In the genomic region with DNA sequence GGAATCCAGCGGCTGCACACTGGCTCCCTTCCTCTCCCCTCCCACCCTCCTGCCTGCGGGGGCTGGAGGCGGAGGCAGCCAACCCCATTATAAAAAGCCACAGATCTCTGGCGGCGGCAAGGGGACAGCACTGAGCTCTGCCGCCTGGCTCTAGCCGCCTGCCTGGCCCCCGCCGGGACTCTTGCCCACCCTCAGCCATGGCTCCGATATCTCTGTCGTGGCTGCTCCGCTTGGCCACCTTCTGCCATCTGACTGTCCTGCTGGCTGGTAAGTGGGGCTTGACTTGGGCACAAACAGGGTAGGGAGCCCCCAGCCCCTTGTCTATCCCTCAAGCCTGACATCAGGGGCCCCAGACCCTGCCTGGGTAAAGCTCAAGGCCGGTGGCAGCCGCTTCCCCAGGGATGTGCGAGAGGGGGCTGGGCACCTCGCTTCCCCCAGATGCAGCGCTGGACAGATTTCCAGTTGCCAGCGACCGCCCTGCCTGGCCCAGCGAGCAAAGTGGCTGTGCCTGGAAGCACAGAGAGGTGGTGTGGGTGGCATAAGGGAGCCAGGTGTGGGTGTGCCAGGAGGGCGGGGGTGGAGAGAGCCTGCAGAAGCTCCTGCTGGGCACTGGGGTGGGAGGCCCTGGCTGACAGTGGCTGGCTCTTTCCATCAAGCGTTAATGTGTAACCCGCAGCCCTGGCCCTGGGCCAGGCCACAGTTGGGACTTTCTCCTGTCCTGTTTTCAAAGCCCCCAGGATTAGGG, we compare ENCODE assay signal across 8 cellular contexts. TPM values are rescaled to one million over a fixed set of nuclear protein-coding genes. Genes with fewer than 3 reads are reported as not detected.
DNase-seq lines count a peak whose midpoint lies in the region; ATAC-seq and TF ChIP-seq lines count a peak whose summit lies in the region.

A gene (plus strand): TSS at position 119 of the 745 bp plus-strand sequence. CDS start 79 bp downstream, at position 198.

- intact Hi-C loops in head of caudate nucleus (cut with DNase I) = loop anchor here (5.0 kb wide), 1 partner anchor 70 kb away; no protein-coding TSS in a partner anchor

- ATAC-seq in GM18517 (IDR thresholded peaks at IDR 0.05; ENCODE audit: unreplicated experiment) = no peak
- no peak for ATAC-seq in GM19463 (IDR thresholded peaks at IDR 0.05; ENCODE audit: unreplicated experiment)
- ATAC-seq in GM18870 (IDR thresholded peaks at IDR 0.05; ENCODE audit: unreplicated experiment) = no peak

- no peaks in the 10 kb centered on the region for H3K36me3 ChIP-seq in osteoblast (ENCODE audit: insufficient read depth, low read length)

- in situ Hi-C loops in SK-MEL-5 (cut with HindIII; ENCODE audit: low pct_unique_long_range_greater_than_20kb, low sequenced_read_pairs) = no loop called here

- H3K27ac ChIP-seq in osteoblast (ENCODE audit: low read depth, low read length) = no peak within 1 kb of the TSS

- H3K4me1 ChIP-seq in osteoblast (ENCODE audit: insufficient read depth, low read length) = peaks cover 14% of the 10 kb centered on the region

- TF ChIP-seq CTCF in osteoblast (IDR thresholded peaks at IDR 0.05; ENCODE audit: extremely low read depth, low read depth, low read length) = no peak

- peak within 1 kb of the TSS; percentile 22 for H3K4me3 ChIP-seq in osteoblast (ENCODE audit: insufficient read depth, low read length)

- no peaks in the 10 kb centered on the region for H3K9me3 ChIP-seq in osteoblast (ENCODE audit: low read depth, low read length)

- H3K27me3 ChIP-seq in osteoblast (ENCODE audit: insufficient read depth, low read length) = peaks cover 30% of the 10 kb centered on the region

- H3K4me2 ChIP-seq in osteoblast (ENCODE audit: insufficient read depth, low read length) = peak within 1 kb of the TSS; percentile 55

- H2AFZ ChIP-seq in osteoblast (ENCODE audit: low read length) = no peak within 1 kb of the TSS

- H4K20me1 ChIP-seq in osteoblast (ENCODE audit: insufficient read depth, low read length) = no peaks in the 10 kb centered on the region

- DNase-seq in DMS 273 (lab: John Stamatoyannopoulos, UW; ENCODE audit: unreplicated experiment) = peak; percentile 79
- DNase-seq in SK-MEL-5 (ENCODE audit: low read depth, low spot score) = peak; percentile 38
- DNase-seq in head of caudate nucleus = peak; percentile 46 to 94 (median 80)
- DNase-seq in osteoblast (ENCODE audit: insufficient read length, low spot score, missing footprints) = peak; percentile 88
- DNase-seq in NCI-H2196 (lab: John Stamatoyannopoulos, UW; ENCODE audit: unreplicated experiment) = no peak

- no peaks in the 10 kb centered on the region for H3K79me2 ChIP-seq in osteoblast (ENCODE audit: insufficient read depth, low read length)

RNA-seq across cellular contexts. Expression of the gene that starts here (rescaled TPM):
- total RNA-seq in SK-MEL-5 (2014; rRNA removed; shearing (Covaris generic)) = 5.0 and 5.2 TPM in 2 replicates
- 10.8 and 11.3 TPM in 2 replicates for polyA plus RNA-seq in SK-MEL-5 (2015; cell fraction: cytosol; rRNA removed)
- polyA plus RNA-seq in SK-MEL-5 (2015; cell fraction: nucleus; rRNA removed) = 0.49 and 2.5 TPM in 2 replicates
- under 0.01 TPM in 1 of 2 replicates, not detected in the other for total RNA-seq in osteoblast

Comparison
In these comparisons a context has a peak if more than half of its experiments do, and no peak if none do; other contexts are left out.
1. Peak in DNase-seq, H3K4me3 ChIP-seq and H3K4me2 ChIP-seq in osteoblast; RNA of the gene not detected or under 1 TPM.